8 cellular contexts compared by ENCODE assay signal in the genomic region with DNA sequence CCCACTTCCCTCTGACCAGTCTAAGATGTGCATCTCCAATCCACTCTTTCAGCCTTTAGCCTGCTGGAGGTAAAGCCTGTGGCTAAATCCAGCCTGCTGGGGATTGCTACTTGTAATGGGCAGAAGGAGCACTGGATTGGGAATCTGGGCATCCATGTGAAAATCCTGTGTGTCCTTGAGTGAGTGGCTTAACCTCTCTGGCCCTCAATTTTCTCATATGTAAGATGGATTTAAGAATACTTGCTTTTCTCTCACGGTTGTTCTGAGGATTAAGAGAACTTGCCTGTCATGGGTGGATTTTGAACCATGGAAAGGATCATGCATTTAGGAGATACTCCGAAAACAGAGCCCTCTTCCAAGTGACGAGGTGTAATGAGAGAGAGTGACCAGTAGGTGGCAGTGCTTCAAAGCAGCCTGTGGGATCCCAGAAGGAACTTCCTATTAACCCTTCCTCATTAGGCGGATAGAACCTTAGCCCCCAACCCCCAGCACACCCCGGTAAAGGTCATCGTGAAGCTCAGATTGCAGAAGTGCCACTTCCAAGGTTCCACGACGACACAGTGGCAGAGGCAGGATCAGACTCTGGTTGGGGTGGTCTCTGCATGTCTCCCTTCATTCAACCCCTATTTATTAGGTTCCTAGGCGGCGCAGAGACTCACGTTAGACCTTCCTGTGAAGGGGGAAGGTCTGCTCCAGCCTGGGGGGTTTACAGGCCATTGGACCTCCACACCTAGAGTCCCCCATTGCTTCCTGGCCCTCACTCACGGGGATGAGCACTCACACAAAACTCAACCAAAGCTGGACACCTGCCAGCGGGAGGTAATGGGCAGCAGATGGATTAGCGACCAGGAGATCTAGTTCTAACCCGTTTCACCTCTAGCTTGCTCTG.
DNase-seq lines count a peak whose midpoint lies in the region; ATAC-seq and TF ChIP-seq lines count a peak whose summit lies in the region.

No MANE protein-coding gene starts in this region.

- H3K27ac ChIP-seq in C4-2B (no peak overlapping the region), neuronal stem cell (replicated peaks; ENCODE audit: low read length) (no peak overlapping the region), upper lobe of right lung (no peak overlapping the region)

- H2AK5ac ChIP-seq in neuronal stem cell (ENCODE audit: low read depth, low read length) = no peak overlapping the region

- TF ChIP-seq CTCF in C4-2B (conservative IDR thresholded peaks at IDR 0.05) = peak; percentile 95
- peak; percentile 92 for TF ChIP-seq CTCF in fibroblast of villous mesenchyme (IDR thresholded peaks at IDR 0.05; ENCODE audit: insufficient read depth, low read depth, low read length)
- peak; percentile 93 for TF ChIP-seq CTCF in upper lobe of right lung (IDR thresholded peaks at IDR 0.05)

- H2BK15ac ChIP-seq in neuronal stem cell (ENCODE audit: low read length) = no peak overlapping the region

- H3K9me3 ChIP-seq in neuronal stem cell (replicated peaks in 1 of 2; ENCODE audit: control insufficient read depth in 2 of 2, insufficient read depth in 1 of 2, low read depth in 1 of 2, low read length in 2 of 2) = no peaks in the 10 kb centered on the region
- no peaks in the 10 kb centered on the region for H3K9me3 ChIP-seq in upper lobe of right lung

- no peaks in the 10 kb centered on the region for H3K79me1 ChIP-seq in neuronal stem cell (ENCODE audit: low read depth, low read length)

- H3K4me3 ChIP-seq in fibroblast of villous mesenchyme (ENCODE audit: low read depth, low read length) = peak overlapping the region; percentile 27
- H3K4me3 ChIP-seq in neuronal stem cell (ENCODE audit: low read length in 2 of 2) = no peak overlapping the region
- no peak overlapping the region for H3K4me3 ChIP-seq in upper lobe of right lung

- no peak overlapping the region for H3K9ac ChIP-seq in neuronal stem cell (ENCODE audit: low read depth, low read length, poor library complexity)

- intact Hi-C loops in upper lobe of right lung (cut with DNase I) = no loop called here

- peak; percentile 50 for DNase-seq in H4 (ENCODE audit: low spot score)
- DNase-seq in NCI-H345 treated with DMSO at 0.1 percent for 48 hours (lab: John Stamatoyannopoulos, UW; ENCODE audit: unreplicated experiment) = peak; percentile 7
- DNase-seq in activated CD8-positive, alpha-beta memory T cell treated with anti-CD3 and anti-CD28 coated beads, Interleukin-2, amount 50 U/mL, for 48 hours = peak; percentile 58
- peak; percentile 66 for DNase-seq in fibroblast of villous mesenchyme (ENCODE audit: low read depth)
- peak; percentile 48 for DNase-seq in neuronal stem cell (ENCODE audit: low spot score)
- DNase-seq in upper lobe of right lung = no peak
- no peak for DNase-seq in GOT3 (lab: John Stamatoyannopoulos, UW)

- H3K4ac ChIP-seq in neuronal stem cell (ENCODE audit: low read length) = no peak overlapping the region

- H3K14ac ChIP-seq in neuronal stem cell (ENCODE audit: low read length) = no peak overlapping the region

- no peak overlapping the region for H3K23ac ChIP-seq in neuronal stem cell (ENCODE audit: low read depth, low read length, poor library complexity)

- no peaks in the 10 kb centered on the region for H3K4me1 ChIP-seq in neuronal stem cell (ENCODE audit: control insufficient read depth in 2 of 2, insufficient read depth in 1 of 2, low read depth in 1 of 2, low read length in 2 of 2)
- no peaks in the 10 kb centered on the region for H3K4me1 ChIP-seq in upper lobe of right lung

- no peak overlapping the region for H2BK12ac ChIP-seq in neuronal stem cell (ENCODE audit: low read length)

- WGBS in neuronal stem cell (ENCODE audit: extremely low coverage in 2 of 2, insufficient read length in 2 of 2, insufficient replicate concordance in 1 of 2), 2 donors = no CpG with 5 or more reads among the region's 15 CpGs

- H4K8ac ChIP-seq in neuronal stem cell (ENCODE audit: low read depth, low read length) = no peak overlapping the region

- peak; percentile 95 for ATAC-seq in upper lobe of right lung

- H3K27me3 ChIP-seq in neuronal stem cell (ENCODE audit: control insufficient read depth in 3 of 3, insufficient read depth in 3 of 3, low read depth in 1 of 3, low read length in 3 of 3) (peaks cover 0 to 6% (median 0%) of the 10 kb centered on the region in 3 experiments), upper lobe of right lung (no peaks in the 10 kb centered on the region)

- H3K36me3 ChIP-seq in neuronal stem cell (replicated peaks in 1 of 2; ENCODE audit: control insufficient read depth in 2 of 2, insufficient read depth in 2 of 2, low read length in 2 of 2) (no peaks in the 10 kb centered on the region), upper lobe of right lung (no peaks in the 10 kb centered on the region)

- H4K91ac ChIP-seq in neuronal stem cell (ENCODE audit: low read depth, low read length, poor library complexity) = no peak overlapping the region

- H3K4me2 ChIP-seq in neuronal stem cell (ENCODE audit: insufficient read depth, low read length, poor library complexity, severe bottlenecking) = no peak overlapping the region

- H2BK5ac ChIP-seq in neuronal stem cell (ENCODE audit: low read length) = no peak overlapping the region

- H2BK120ac ChIP-seq in neuronal stem cell (ENCODE audit: low read depth, low read length) = no peak overlapping the region

- H3K18ac ChIP-seq in neuronal stem cell (ENCODE audit: low read length) = peak overlapping the region; percentile 25

- H2AFZ ChIP-seq in neuronal stem cell (ENCODE audit: low read length) = peak overlapping the region; percentile 81

Comparison
In these comparisons a context has a peak if more than half of its experiments do, and no peak if none do; other contexts are left out.
1. DNase-seq: peak in H4 (single experiment), NCI-H345 treated with DMSO at 0.1 percent for 48 hours (single experiment), activated CD8-positive, alpha-beta memory T cell treated with anti-CD3 and anti-CD28 coated beads, Interleukin-2, amount 50 U/mL, for 48 hours (single experiment), fibroblast of villous mesenchyme (single experiment) and neuronal stem cell (single experiment); none in upper lobe of right lung (single experiment) and GOT3 (single experiment).
2. Peak in every context shown above with its lines, with median percentiles within 50 percentile points of each other: CTCF ChIP-seq.